In the genomic region with DNA sequence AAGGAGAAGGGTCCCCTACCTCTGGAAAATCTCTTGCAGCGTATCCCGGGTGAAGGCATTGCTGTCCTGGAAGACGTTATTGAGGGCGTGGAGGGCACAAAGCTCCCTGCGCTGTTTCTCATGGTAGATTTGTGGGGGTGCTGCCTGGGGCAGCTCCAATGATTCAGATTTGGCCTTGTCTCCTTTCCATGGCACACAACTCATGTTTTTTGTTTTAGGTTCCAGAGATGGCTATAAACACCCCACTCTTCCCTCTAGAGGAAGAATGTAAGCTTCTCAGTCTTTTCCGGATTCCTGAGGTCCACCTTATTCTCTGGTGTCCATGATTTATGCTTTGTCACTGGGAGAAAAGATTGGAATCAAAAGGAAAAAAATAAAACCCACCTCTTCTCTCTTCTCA, we compare ENCODE assay signal across 6 cellular contexts. TPM values are rescaled to one million over a fixed set of nuclear protein-coding genes. Genes with fewer than 3 reads are reported as not detected.
DNase-seq lines count a peak whose midpoint lies in the region; ATAC-seq and TF ChIP-seq lines count a peak whose summit lies in the region.

No MANE protein-coding gene starts in this region.

- peaks cover 16 to 46% of the 10 kb centered on the region in 2 donors for H3K4me1 ChIP-seq in ascending aorta
- H3K4me1 ChIP-seq in mucosa of stomach (ENCODE audit: control insufficient read depth, insufficient read depth, low read length): peaks cover 45% of the 10 kb centered on the region

- no peak for TF ChIP-seq CTCF in ascending aorta (IDR thresholded peaks at IDR 0.05)

- intact Hi-C loops in ascending aorta (cut with DNase I): loop anchor here (2.0 to 10.0 kb wide), 4 partner anchors 19 to 855 kb away; a partner anchor contains a TSS

- H3K9ac ChIP-seq in mucosa of stomach (ENCODE audit: low read length): peak overlapping the region; percentile 97

- DNase-seq in HCEC 1CT (peak; percentile 53), ascending aorta (ENCODE audit: low spot score in 2 of 2) (no peak), Ammon's horn (ENCODE audit: low spot score) (no peak)

- H3K27ac ChIP-seq in ascending aorta: peak overlapping the region; percentile 94 to 98

- peak overlapping the region; percentile 70 to 78 for H3K4me3 ChIP-seq in ascending aorta
- peak overlapping the region; percentile 57 for H3K4me3 ChIP-seq in mucosa of stomach (ENCODE audit: low read length)

- H3K9me3 ChIP-seq in ascending aorta: no peaks in the 10 kb centered on the region
- no peaks in the 10 kb centered on the region for H3K9me3 ChIP-seq in mucosa of stomach (ENCODE audit: control insufficient read depth, low read length)

- H3K36me3 ChIP-seq in ascending aorta (peaks cover 0 to 4% of the 10 kb centered on the region in 2 donors), mucosa of stomach (ENCODE audit: control insufficient read depth, insufficient read depth, low read length) (no peaks in the 10 kb centered on the region)

- no peak for ATAC-seq in HG03354 (IDR thresholded peaks at IDR 0.05; ENCODE audit: poor library complexity, severe bottlenecking, unreplicated experiment)
- ATAC-seq in GM19455 (IDR thresholded peaks at IDR 0.05; ENCODE audit: unreplicated experiment): no peak

- H3K27me3 ChIP-seq in ascending aorta: no peaks in the 10 kb centered on the region
- no peaks in the 10 kb centered on the region for H3K27me3 ChIP-seq in mucosa of stomach (ENCODE audit: control insufficient read depth, insufficient read depth, low read length)

RNA-seq across cellular contexts. Expression of a gene that starts 1.0 kb away (rescaled TPM):
- total RNA-seq in ascending aorta: 153 TPM

RNA-seq across cellular contexts. Expression of a gene that starts 6.0 kb away (rescaled TPM):
- 89.5 TPM for total RNA-seq in ascending aorta

RNA-seq across cellular contexts. Expression of a gene that starts 18.0 kb away (rescaled TPM):
- total RNA-seq in ascending aorta: 19.3 TPM

RNA-seq across cellular contexts. Expression of a gene that starts 43.3 kb away (rescaled TPM):
- total RNA-seq in ascending aorta: 14.0 TPM

RNA-seq across cellular contexts. Expression of a gene that starts 43.6 kb away (rescaled TPM):
- 0.43 TPM for total RNA-seq in ascending aorta
